ENCODE assay signal across 9 cellular contexts in genomic region chr7:85890244-85890811, GRCh38.
DNase-seq lines count a peak whose midpoint lies in the region; ATAC-seq and TF ChIP-seq lines count a peak whose summit lies in the region.
"Had no signal": no experiment of that assay in that cellular context is flagged by ENCODE, and none has a peak within 500 bp of the region (broad histone marks: within the 10 kb centered on the region; RNA-seq: fewer than 3 reads in every experiment).

No MANE protein-coding gene starts in this region.

- intact Hi-C loops in CD8-positive, alpha-beta T cell (cut with DNase I, micrococcal nuclease) = no loop called here

- no peaks in the 10 kb centered on the region for H4K20me1 ChIP-seq in smooth muscle cell (ENCODE audit: low read depth)

- H3K4me1 ChIP-seq in Peyer's patch (no peaks in the 10 kb centered on the region), smooth muscle cell (ENCODE audit: low read depth) (no peaks in the 10 kb centered on the region)
- no peaks in the 10 kb centered on the region for H3K4me1 ChIP-seq in CD8-positive, alpha-beta T cell (ENCODE audit: insufficient read depth, low read length)

- H3K27me3 Mint-ChIP-seq in CD8-positive, alpha-beta T cell (ENCODE audit: low read depth) = no peaks in the 10 kb centered on the region
- H3K27me3 Mint-ChIP-seq: IgD-negative memory B cell had no signal

- no peaks in the 10 kb centered on the region for H3K36me3 ChIP-seq in Peyer's patch
- H3K36me3 ChIP-seq in smooth muscle cell (ENCODE audit: low read depth) = no peaks in the 10 kb centered on the region
- no peaks in the 10 kb centered on the region for H3K36me3 ChIP-seq in CD8-positive, alpha-beta T cell (ENCODE audit: insufficient read depth, low read length)

- H3K4me3 ChIP-seq in Peyer's patch (no peak overlapping the region), fibroblast of mammary gland (ENCODE audit: control insufficient read depth, low read depth, low read length) (no peak overlapping the region), smooth muscle cell (no peak overlapping the region)
- H3K4me3 ChIP-seq in CD8-positive, alpha-beta T cell (ENCODE audit: low read depth, low read length) = no peak overlapping the region

- no peak for TF ChIP-seq POLR2A in Peyer's patch (IDR thresholded peaks at IDR 0.05)

- POLR2A ChIA-PET in CD8-positive, alpha-beta T cell (lab: Charles Lee) = no interaction called here

- H3F3A ChIP-seq in smooth muscle cell (ENCODE audit: low read depth) = no peaks in the 10 kb centered on the region

- peak; percentile 77 for ATAC-seq in GM21390 (IDR thresholded peaks at IDR 0.05; ENCODE audit: unreplicated experiment)
- no peak for ATAC-seq in CD8-positive, alpha-beta T cell

- no peaks in the 10 kb centered on the region for H3K9me3 Mint-ChIP-seq in CD8-positive, alpha-beta T cell
- H3K9me3 Mint-ChIP-seq: IgD-negative memory B cell had no signal

- H3K27me3 ChIP-seq in Peyer's patch (no peaks in the 10 kb centered on the region), smooth muscle cell (ENCODE audit: low read depth) (no peaks in the 10 kb centered on the region)
- no peaks in the 10 kb centered on the region for H3K27me3 ChIP-seq in CD8-positive, alpha-beta T cell (ENCODE audit: insufficient read depth, low read length)

- H3K4me3 Mint-ChIP-seq in CD8-positive, alpha-beta T cell = no peak overlapping the region
- H3K4me3 Mint-ChIP-seq: IgD-negative memory B cell had no signal

- H3K79me2 ChIP-seq in smooth muscle cell (ENCODE audit: low read depth) = no peaks in the 10 kb centered on the region

- H2AFZ ChIP-seq in smooth muscle cell (ENCODE audit: low read depth) = no peak overlapping the region

- CTCF ChIA-PET in CD8-positive, alpha-beta T cell (lab: Charles Lee) = no interaction called here

- H3K9ac ChIP-seq in smooth muscle cell (ENCODE audit: low read depth) = no peak overlapping the region

- DNase-seq in DMS114 treated with DMSO at 0.1 percent for 48 hours (lab: John Stamatoyannopoulos, UW; ENCODE audit: unreplicated experiment) = peak; percentile 55
- DNase-seq in HuH-7.5 (ENCODE audit: low spot score) = peak; percentile 20
- no peak for DNase-seq in Peyer's patch
- DNase-seq in fibroblast of mammary gland (ENCODE audit: low read depth) = peak; percentile 34
- DNase-seq in smooth muscle cell (lab: John Stamatoyannopoulos, UW; ENCODE audit: unreplicated experiment) = no peak
- DNase-seq in KG1 (lab: John Stamatoyannopoulos, UW) = no peak
- no peak for DNase-seq in CD8-positive, alpha-beta T cell

- H3K27ac Mint-ChIP-seq in CD8-positive, alpha-beta T cell = no peak overlapping the region
- H3K27ac Mint-ChIP-seq: IgD-negative memory B cell had no signal

- H3K9me3 ChIP-seq in Peyer's patch (no peaks in the 10 kb centered on the region), smooth muscle cell (replicated peaks; ENCODE audit: low read depth) (no peaks in the 10 kb centered on the region)
- H3K9me3 ChIP-seq in CD8-positive, alpha-beta T cell (ENCODE audit: low read length) = no peaks in the 10 kb centered on the region

- no peaks in the 10 kb centered on the region for H3K36me3 Mint-ChIP-seq in CD8-positive, alpha-beta T cell
- H3K36me3 Mint-ChIP-seq: IgD-negative memory B cell had no signal

- no peak overlapping the region for H3K27ac ChIP-seq in Peyer's patch
- no peak overlapping the region for H3K27ac ChIP-seq in smooth muscle cell (ENCODE audit: low read depth)
- no peak overlapping the region for H3K27ac ChIP-seq in CD8-positive, alpha-beta T cell (ENCODE audit: low read depth, low read length)

- H3K4me1 Mint-ChIP-seq in CD8-positive, alpha-beta T cell (ENCODE audit: low read depth) = no peaks in the 10 kb centered on the region

- TF ChIP-seq CTCF in Peyer's patch (IDR thresholded peaks at IDR 0.05) = peak in 4 of 6 experiments; percentile 25 to 47 (median 37)
- TF ChIP-seq CTCF in fibroblast of mammary gland (conservative IDR thresholded peaks at IDR 0.05; ENCODE audit: control insufficient read depth, insufficient read depth, low read depth, low read length) = peak; percentile 56
- peak; percentile 74 for TF ChIP-seq CTCF in smooth muscle cell (IDR thresholded peaks at IDR 0.05; ENCODE audit: borderline replicate concordance, insufficient read depth, poor library complexity, severe bottlenecking)
- TF ChIP-seq CTCF in CD8-positive, alpha-beta T cell (IDR thresholded peaks at IDR 0.05) = no peak

- no peak overlapping the region for H3K4me2 ChIP-seq in smooth muscle cell

Comparison
In these comparisons a context has a peak if more than half of its experiments do, and no peak if none do; other contexts are left out.
1. DNase-seq: peak in DMS114 treated with DMSO at 0.1 percent for 48 hours (single experiment), HuH-7.5 (single experiment) and fibroblast of mammary gland (single experiment); none in Peyer's patch (0 of 3), smooth muscle cell (single experiment), KG1 (single experiment) and CD8-positive, alpha-beta T cell (0 of 7).